ENCODE assay signal across 15 cellular contexts in genomic region chr3:66427951-66428350, GRCh38.
DNase-seq lines count a peak whose midpoint lies in the region; ATAC-seq and TF ChIP-seq lines count a peak whose summit lies in the region.
"Had no signal": no experiment of that assay in that cellular context is flagged by ENCODE, and none has a peak within 500 bp of the region (broad histone marks: within the 10 kb centered on the region; RNA-seq: fewer than 3 reads in every experiment).

No MANE protein-coding gene starts in this region.

- H3K27me3 ChIP-seq in right atrium auricular region, result no peaks in the 10 kb centered on the region
- no peaks in the 10 kb centered on the region for H3K27me3 ChIP-seq in osteoblast (ENCODE audit: insufficient read depth, low read length)
- H3K27me3 ChIP-seq in uterus, result no peaks in the 10 kb centered on the region
- H3K27me3 ChIP-seq in Peyer's patch, result no peaks in the 10 kb centered on the region
- H3K27me3 ChIP-seq: cardiac muscle cell, neutrophil had no signal

- H4K20me1 ChIP-seq in osteoblast (ENCODE audit: insufficient read depth, low read length), result no peaks in the 10 kb centered on the region

- no peak overlapping the region for H3K4me3 ChIP-seq in right atrium auricular region
- H3K4me3 ChIP-seq in choroid plexus epithelial cell (ENCODE audit: low read depth, low read length), result no peak overlapping the region
- no peak overlapping the region for H3K4me3 ChIP-seq in osteoblast (ENCODE audit: insufficient read depth, low read length)
- H3K4me3 ChIP-seq in uterus, result no peak overlapping the region
- H3K4me3 ChIP-seq in Peyer's patch, result no peak overlapping the region
- H3K4me3 ChIP-seq: cardiac muscle cell had no signal

- DNase-seq in right atrium auricular region (ENCODE audit: low spot score) (no peak), left cardiac atrium (no peak), choroid plexus epithelial cell (ENCODE audit: low read depth) (peak; percentile 41), osteoblast (ENCODE audit: insufficient read length, low spot score, missing footprints) (no peak), uterus (no peak), C1 segment of cervical spinal cord (lab: John Stamatoyannopoulos, UW) (no peak), Peyer's patch (no peak), HCEC 1CT (no peak)
- DNase-seq: activated CD4-positive, alpha-beta T cell treated with anti-CD3 and anti-CD28 coated beads, Interleukin-2, amount 10 ng/mL, durations not matched to agents 7 days and 5 days; NCI-H1417 treated with DMSO at 0.1 percent for 48 hours; small intestine had no signal

- H3K4me1 ChIP-seq in right atrium auricular region (peaks cover 0 to 89% of the 10 kb centered on the region in 2 donors), osteoblast (ENCODE audit: insufficient read depth, low read length) (peaks cover 39% of the 10 kb centered on the region), uterus (peaks cover 16 to 36% of the 10 kb centered on the region in 2 donors), Peyer's patch (peaks cover 0 to 38% (median 0%) of the 10 kb centered on the region in 4 donors)

- TF ChIP-seq CTCF in right atrium auricular region (IDR thresholded peaks at IDR 0.05), result no peak
- no peak for TF ChIP-seq CTCF in choroid plexus epithelial cell (conservative IDR thresholded peaks at IDR 0.05; ENCODE audit: low read depth, low read length)
- no peak for TF ChIP-seq CTCF in osteoblast (IDR thresholded peaks at IDR 0.05; ENCODE audit: extremely low read depth, low read depth, low read length)
- TF ChIP-seq CTCF in uterus (IDR thresholded peaks at IDR 0.05), result no peak
- no peak for TF ChIP-seq CTCF in Peyer's patch (IDR thresholded peaks at IDR 0.05)

- H3K9me3 ChIP-seq in right atrium auricular region (no peaks in the 10 kb centered on the region), osteoblast (ENCODE audit: low read depth, low read length) (no peaks in the 10 kb centered on the region), uterus (no peaks in the 10 kb centered on the region), Peyer's patch (no peaks in the 10 kb centered on the region)
- H3K9me3 ChIP-seq: neutrophil had no signal

- TF ChIP-seq POLR2A in uterus (IDR thresholded peaks at IDR 0.05) (no peak), Peyer's patch (IDR thresholded peaks at IDR 0.05) (no peak)

- no peak overlapping the region for H3K4me2 ChIP-seq in osteoblast (ENCODE audit: insufficient read depth, low read length)

- H3K36me3 ChIP-seq in right atrium auricular region (no peaks in the 10 kb centered on the region), osteoblast (ENCODE audit: insufficient read depth, low read length) (no peaks in the 10 kb centered on the region), uterus (no peaks in the 10 kb centered on the region), Peyer's patch (no peaks in the 10 kb centered on the region)
- H3K36me3 ChIP-seq: cardiac muscle cell, neutrophil had no signal

- no peak overlapping the region for H2AFZ ChIP-seq in osteoblast (ENCODE audit: low read length)

- no peak for ATAC-seq in left cardiac atrium
- ATAC-seq: activated naive CD4-positive, alpha-beta T cell treated with anti-CD3 and anti-CD28 coated beads, Interleukin-2, amount 50 U/mL, for 72 hours; stimulated activated effector memory CD8-positive, alpha-beta T cell treated with anti-CD3 and anti-CD28 coated beads, Interleukin-12 subunit alpha, Interleukin-12 subunit beta, amount 100 ng/mL, for 72 hours had no signal

- H3K27ac ChIP-seq in right atrium auricular region, result peak overlapping the region; percentile 71 to 85
- H3K27ac ChIP-seq in osteoblast (ENCODE audit: low read depth, low read length), result peak overlapping the region; percentile 77
- H3K27ac ChIP-seq in uterus, result peak overlapping the region; percentile 76 to 77
- H3K27ac ChIP-seq in Peyer's patch, result peak overlapping the region in 2 of 4 donors; percentile 10 to 67
- H3K27ac ChIP-seq: cardiac muscle cell, neutrophil had no signal

- intact Hi-C loops in left cardiac atrium (cut with DNase I), result no loop called here
- intact Hi-C loops in uterus (cut with DNase I; ENCODE audit: low total_unique reads), result no loop called here

- no peaks in the 10 kb centered on the region for H3K79me2 ChIP-seq in osteoblast (ENCODE audit: insufficient read depth, low read length)
